ENCODE assay signal across 22 cellular contexts in genomic region chr12:89439946-89440345, GRCh38.
DNase-seq lines count a peak whose midpoint lies in the region; FAIRE-seq and TF ChIP-seq lines count a peak whose summit lies in the region.
"Had no signal": no experiment of that assay in that cellular context is flagged by ENCODE, and none has a peak within 500 bp of the region (broad histone marks: within the 10 kb centered on the region; RNA-seq: fewer than 3 reads in every experiment).

No MANE protein-coding gene starts in this region.

- DNase-seq in T-helper 2 cell treated with Interferon-gamma antibody and Interleukin-4, amounts not matched to agents 5 μg/mL and 100 μg/mL, for 36 hours (ENCODE audit: low spot score) = no peak
- no peak for DNase-seq in T-helper 2 cell
- no peak for DNase-seq in SJSA1 (ENCODE audit: low read depth in 1 of 2, low spot score in 2 of 2)
- peak; percentile 70 for DNase-seq in fibroblast of mammary gland (ENCODE audit: low read depth)
- DNase-seq in urothelium cell line (ENCODE audit: low spot score) = peak; percentile 6
- DNase-seq in DMS53 (lab: John Stamatoyannopoulos, UW) = no peak
- no peak for DNase-seq in CD4-positive, alpha-beta memory T cell
- DNase-seq in activated CD4-positive, alpha-beta T cell treated with anti-CD3 and anti-CD28 coated beads, Interleukin-2, amount 50 U/mL, for 4 hours = no peak
- DNase-seq: activated CD4-positive, CD25-positive, alpha-beta regulatory T cell treated with anti-CD3 and anti-CD28 coated beads, Interleukin-2, amount 50 U/mL, for 72 hours; aorta; CD4-positive, alpha-beta T cell; DND-41; hippocampal formation; NCI-H187; NCI-H510A treated with DMSO at 0.1 percent for 48 hours; SIG-M5; stimulated activated naive CD4-positive, alpha-beta T cell treated with Interleukin-2 at 50 U/mL for 16 hours; T-helper 17 cell had no signal

- POLR2A ChIA-PET in CD4-positive, alpha-beta memory T cell (lab: Charles Lee; ENCODE audit: partially characterized antibody) = interaction anchor here (1.5 kb wide), 1 partner anchor 87 kb away, joined by 3 read pairs; the partner anchor contains the start of gene DUSP6

- intact Hi-C loops in CD4-positive, alpha-beta memory T cell (cut with micrococcal nuclease) = no loop called here

- peaks cover 56% of the 10 kb centered on the region for H3K36me3 Mint-ChIP-seq in T-helper 2 cell treated with Interferon-gamma antibody and Interleukin-4, amounts not matched to agents 5 μg/mL and 100 μg/mL, for 36 hours (ENCODE audit: low read depth)
- H3K36me3 Mint-ChIP-seq in CD4-positive, alpha-beta memory T cell = peaks cover 31 to 65% of the 10 kb centered on the region in 2 donors

- H3K4me1 Mint-ChIP-seq in T-helper 2 cell treated with Interferon-gamma antibody and Interleukin-4, amounts not matched to agents 5 μg/mL and 100 μg/mL, for 36 hours (ENCODE audit: low read depth) = peaks cover 5% of the 10 kb centered on the region
- H3K4me1 Mint-ChIP-seq in CD4-positive, alpha-beta memory T cell = peaks cover 10 to 17% (median 15%) of the 10 kb centered on the region in 4 donors
- H3K4me1 Mint-ChIP-seq: mesothelial cell of epicardium had no signal

- no peak overlapping the region for H3K4me3 Mint-ChIP-seq in T-helper 2 cell treated with Interferon-gamma antibody and Interleukin-4, amounts not matched to agents 5 μg/mL and 100 μg/mL, for 36 hours
- H3K4me3 Mint-ChIP-seq in CD4-positive, alpha-beta memory T cell = no peak overlapping the region
- H3K4me3 Mint-ChIP-seq: CD4-positive, alpha-beta T cell; mesothelial cell of epicardium; neural crest cell; T-helper 17 cell had no signal

- H3K36me3 ChIP-seq in SJSA1 = peaks cover 4% of the 10 kb centered on the region; the same call in 1 of the 2 replicates
- no peaks in the 10 kb centered on the region for H3K36me3 ChIP-seq in CD4-positive, alpha-beta memory T cell (ENCODE audit: insufficient read depth, low read length)

- H3K27me3 ChIP-seq in SJSA1 (replicated peaks) = no peaks in the 10 kb centered on the region
- H3K27me3 ChIP-seq in CD4-positive, alpha-beta memory T cell (ENCODE audit: insufficient read depth, low read length) = no peaks in the 10 kb centered on the region
- H3K27me3 ChIP-seq: tibial nerve had no signal

- H3K27ac ChIP-seq in SJSA1 = peak overlapping the region; percentile 46
- no peak overlapping the region for H3K27ac ChIP-seq in CD4-positive, alpha-beta memory T cell (ENCODE audit: low read depth, low read length)
- H3K27ac ChIP-seq: tibial nerve had no signal

- no peaks in the 10 kb centered on the region for H3K27me3 Mint-ChIP-seq in T-helper 2 cell treated with Interferon-gamma antibody and Interleukin-4, amounts not matched to agents 5 μg/mL and 100 μg/mL, for 36 hours (ENCODE audit: low read depth)
- H3K27me3 Mint-ChIP-seq in CD4-positive, alpha-beta memory T cell = no peaks in the 10 kb centered on the region
- H3K27me3 Mint-ChIP-seq: CD4-positive, alpha-beta T cell; T-helper 17 cell had no signal

- H3K27ac Mint-ChIP-seq in T-helper 2 cell treated with Interferon-gamma antibody and Interleukin-4, amounts not matched to agents 5 μg/mL and 100 μg/mL, for 36 hours = peak overlapping the region; percentile 56
- H3K27ac Mint-ChIP-seq in CD4-positive, alpha-beta memory T cell = peak overlapping the region in 1 of 7 donors; percentile 59
- H3K27ac Mint-ChIP-seq: CD4-positive, alpha-beta T cell; mesothelial cell of epicardium; T-helper 17 cell had no signal

- no peak overlapping the region for H3K4me3 ChIP-seq in SJSA1
- H3K4me3 ChIP-seq in fibroblast of mammary gland (ENCODE audit: control insufficient read depth, low read depth, low read length) = no peak overlapping the region
- H3K4me3 ChIP-seq in CD4-positive, alpha-beta memory T cell (ENCODE audit: low read length in 2 of 2) = no peak overlapping the region
- H3K4me3 ChIP-seq: tibial nerve had no signal

- FAIRE-seq in urothelium cell line (lab: Jason Lieb, UNC) = no peak
- FAIRE-seq: A204.1 had no signal

- peaks cover 29% of the 10 kb centered on the region for H3K9me3 Mint-ChIP-seq in T-helper 2 cell treated with Interferon-gamma antibody and Interleukin-4, amounts not matched to agents 5 μg/mL and 100 μg/mL, for 36 hours
- H3K9me3 Mint-ChIP-seq in CD4-positive, alpha-beta memory T cell = peaks cover 0 to 4% (median 1%) of the 10 kb centered on the region in 8 donors
- H3K9me3 Mint-ChIP-seq: CD4-positive, alpha-beta T cell had no signal

- H3K9me3 ChIP-seq in SJSA1 (replicated peaks) = no peaks in the 10 kb centered on the region
- no peaks in the 10 kb centered on the region for H3K9me3 ChIP-seq in CD4-positive, alpha-beta memory T cell (ENCODE audit: control insufficient read depth in 1 of 2, low read length in 2 of 2)
- H3K9me3 ChIP-seq: tibial nerve had no signal

- CTCF ChIA-PET in CD4-positive, alpha-beta memory T cell (lab: Charles Lee; ENCODE audit: partially characterized antibody) = interaction anchor here (0.7 kb wide), 1 partner anchor 288 kb away, joined by 3 read pairs; no protein-coding TSS in a partner anchor

- no peak for TF ChIP-seq CTCF in fibroblast of mammary gland (conservative IDR thresholded peaks at IDR 0.05; ENCODE audit: control insufficient read depth, insufficient read depth, low read depth, low read length)

- H3K4me1 ChIP-seq in SJSA1 (replicated peaks) = peaks cover 12% of the 10 kb centered on the region
- H3K4me1 ChIP-seq in CD4-positive, alpha-beta memory T cell (ENCODE audit: insufficient read depth, low read length) = no peaks in the 10 kb centered on the region
- H3K4me1 ChIP-seq: tibial nerve had no signal

Comparison
In these comparisons a context has a peak if more than half of its experiments do, and no peak if none do; other contexts are left out.
1. DNase-seq: peak in fibroblast of mammary gland (single experiment) and urothelium cell line (single experiment); none in T-helper 2 cell treated with Interferon-gamma antibody and Interleukin-4, amounts not matched to agents 5 μg/mL and 100 μg/mL, for 36 hours (single experiment), T-helper 2 cell (0 of 5), SJSA1 (0 of 2), DMS53 (single experiment), CD4-positive, alpha-beta memory T cell (0 of 5) and activated CD4-positive, alpha-beta T cell treated with anti-CD3 and anti-CD28 coated beads, Interleukin-2, amount 50 U/mL, for 4 hours (0 of 2).